ENCODE assay signal across 3 cellular contexts in the genomic region with DNA sequence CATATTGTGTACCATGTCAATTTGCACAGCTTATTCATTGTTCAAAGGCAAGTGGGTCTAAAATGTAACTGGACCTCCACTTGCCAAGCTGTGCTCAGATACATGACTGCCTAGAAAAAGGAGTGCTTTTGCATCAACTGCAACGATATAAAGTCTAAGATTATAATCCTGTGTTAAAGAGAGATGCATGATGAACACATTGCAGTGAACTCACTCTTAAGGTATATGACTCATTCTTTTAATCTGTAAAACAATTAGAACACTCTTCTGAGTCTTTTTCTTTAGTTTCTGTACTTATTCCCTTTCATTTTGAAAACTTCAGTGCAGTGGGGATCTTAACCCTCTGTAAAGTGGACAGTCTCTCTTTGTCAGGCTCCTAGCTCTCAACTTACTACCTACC.
TF ChIP-seq lines count a peak whose summit lies in the region.

No MANE protein-coding gene starts in this region.

TF ChIP-seq in SK-N-SH treated with all-trans-retinoic acid at 6 μM for 48 hours, 23 proteins besides CTCF, POLR2A, EP300 and RAD21 (continued from another document):
- TF ChIP-seq, protein P1, sequence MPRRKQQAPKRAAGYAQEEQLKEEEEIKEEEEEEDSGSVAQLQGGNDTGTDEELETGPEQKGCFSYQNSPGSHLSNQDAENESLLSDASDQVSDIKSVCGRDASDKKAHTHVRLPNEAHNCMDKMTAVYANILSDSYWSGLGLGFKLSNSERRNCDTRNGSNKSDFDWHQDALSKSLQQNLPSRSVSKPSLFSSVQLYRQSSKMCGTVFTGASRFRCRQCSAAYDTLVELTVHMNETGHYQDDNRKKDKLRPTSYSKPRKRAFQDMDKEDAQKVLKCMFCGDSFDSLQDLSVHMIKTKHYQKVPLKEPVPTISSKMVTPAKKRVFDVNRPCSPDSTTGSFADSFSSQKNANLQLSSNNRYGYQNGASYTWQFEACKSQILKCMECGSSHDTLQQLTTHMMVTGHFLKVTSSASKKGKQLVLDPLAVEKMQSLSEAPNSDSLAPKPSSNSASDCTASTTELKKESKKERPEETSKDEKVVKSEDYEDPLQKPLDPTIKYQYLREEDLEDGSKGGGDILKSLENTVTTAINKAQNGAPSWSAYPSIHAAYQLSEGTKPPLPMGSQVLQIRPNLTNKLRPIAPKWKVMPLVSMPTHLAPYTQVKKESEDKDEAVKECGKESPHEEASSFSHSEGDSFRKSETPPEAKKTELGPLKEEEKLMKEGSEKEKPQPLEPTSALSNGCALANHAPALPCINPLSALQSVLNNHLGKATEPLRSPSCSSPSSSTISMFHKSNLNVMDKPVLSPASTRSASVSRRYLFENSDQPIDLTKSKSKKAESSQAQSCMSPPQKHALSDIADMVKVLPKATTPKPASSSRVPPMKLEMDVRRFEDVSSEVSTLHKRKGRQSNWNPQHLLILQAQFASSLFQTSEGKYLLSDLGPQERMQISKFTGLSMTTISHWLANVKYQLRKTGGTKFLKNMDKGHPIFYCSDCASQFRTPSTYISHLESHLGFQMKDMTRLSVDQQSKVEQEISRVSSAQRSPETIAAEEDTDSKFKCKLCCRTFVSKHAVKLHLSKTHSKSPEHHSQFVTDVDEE (CRISPR knock-in tag; IDR thresholded peaks at IDR 0.05): no peak
- TF ChIP-seq ISL1 (CRISPR knock-in tag; IDR thresholded peaks at IDR 0.05) (no peak), ZNF70 (CRISPR knock-in tag; IDR thresholded peaks at IDR 0.05) (no peak)
- TF ChIP-seq, protein P2, sequence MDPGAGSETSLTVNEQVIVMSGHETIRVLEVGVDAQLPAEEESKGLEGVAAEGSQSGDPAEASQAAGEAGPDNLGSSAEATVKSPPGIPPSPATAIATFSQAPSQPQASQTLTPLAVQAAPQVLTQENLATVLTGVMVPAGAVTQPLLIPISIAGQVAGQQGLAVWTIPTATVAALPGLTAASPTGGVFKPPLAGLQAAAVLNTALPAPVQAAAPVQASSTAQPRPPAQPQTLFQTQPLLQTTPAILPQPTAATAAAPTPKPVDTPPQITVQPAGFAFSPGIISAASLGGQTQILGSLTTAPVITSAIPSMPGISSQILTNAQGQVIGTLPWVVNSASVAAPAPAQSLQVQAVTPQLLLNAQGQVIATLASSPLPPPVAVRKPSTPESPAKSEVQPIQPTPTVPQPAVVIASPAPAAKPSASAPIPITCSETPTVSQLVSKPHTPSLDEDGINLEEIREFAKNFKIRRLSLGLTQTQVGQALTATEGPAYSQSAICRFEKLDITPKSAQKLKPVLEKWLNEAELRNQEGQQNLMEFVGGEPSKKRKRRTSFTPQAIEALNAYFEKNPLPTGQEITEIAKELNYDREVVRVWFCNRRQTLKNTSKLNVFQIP (CRISPR knock-in tag; IDR thresholded peaks at IDR 0.05; ENCODE audit: borderline replicate concordance, low read depth): no peak

TF ChIP-seq in SK-N-SH, 30 proteins besides CTCF, POLR2A, EP300 and RAD21:
- TF ChIP-seq, protein P3, sequence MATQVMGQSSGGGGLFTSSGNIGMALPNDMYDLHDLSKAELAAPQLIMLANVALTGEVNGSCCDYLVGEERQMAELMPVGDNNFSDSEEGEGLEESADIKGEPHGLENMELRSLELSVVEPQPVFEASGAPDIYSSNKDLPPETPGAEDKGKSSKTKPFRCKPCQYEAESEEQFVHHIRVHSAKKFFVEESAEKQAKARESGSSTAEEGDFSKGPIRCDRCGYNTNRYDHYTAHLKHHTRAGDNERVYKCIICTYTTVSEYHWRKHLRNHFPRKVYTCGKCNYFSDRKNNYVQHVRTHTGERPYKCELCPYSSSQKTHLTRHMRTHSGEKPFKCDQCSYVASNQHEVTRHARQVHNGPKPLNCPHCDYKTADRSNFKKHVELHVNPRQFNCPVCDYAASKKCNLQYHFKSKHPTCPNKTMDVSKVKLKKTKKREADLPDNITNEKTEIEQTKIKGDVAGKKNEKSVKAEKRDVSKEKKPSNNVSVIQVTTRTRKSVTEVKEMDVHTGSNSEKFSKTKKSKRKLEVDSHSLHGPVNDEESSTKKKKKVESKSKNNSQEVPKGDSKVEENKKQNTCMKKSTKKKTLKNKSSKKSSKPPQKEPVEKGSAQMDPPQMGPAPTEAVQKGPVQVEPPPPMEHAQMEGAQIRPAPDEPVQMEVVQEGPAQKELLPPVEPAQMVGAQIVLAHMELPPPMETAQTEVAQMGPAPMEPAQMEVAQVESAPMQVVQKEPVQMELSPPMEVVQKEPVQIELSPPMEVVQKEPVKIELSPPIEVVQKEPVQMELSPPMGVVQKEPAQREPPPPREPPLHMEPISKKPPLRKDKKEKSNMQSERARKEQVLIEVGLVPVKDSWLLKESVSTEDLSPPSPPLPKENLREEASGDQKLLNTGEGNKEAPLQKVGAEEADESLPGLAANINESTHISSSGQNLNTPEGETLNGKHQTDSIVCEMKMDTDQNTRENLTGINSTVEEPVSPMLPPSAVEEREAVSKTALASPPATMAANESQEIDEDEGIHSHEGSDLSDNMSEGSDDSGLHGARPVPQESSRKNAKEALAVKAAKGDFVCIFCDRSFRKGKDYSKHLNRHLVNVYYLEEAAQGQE (IDR thresholded peaks at IDR 0.05; ENCODE audit: low read depth, low read length): no peak
TF ChIP-seq in SK-N-SH: peak in this region for 0.

TF ChIP-seq in IMR-90, 13 proteins besides CTCF, POLR2A, EP300 and RAD21 (continued from another document):
- TF ChIP-seq, protein P4, sequence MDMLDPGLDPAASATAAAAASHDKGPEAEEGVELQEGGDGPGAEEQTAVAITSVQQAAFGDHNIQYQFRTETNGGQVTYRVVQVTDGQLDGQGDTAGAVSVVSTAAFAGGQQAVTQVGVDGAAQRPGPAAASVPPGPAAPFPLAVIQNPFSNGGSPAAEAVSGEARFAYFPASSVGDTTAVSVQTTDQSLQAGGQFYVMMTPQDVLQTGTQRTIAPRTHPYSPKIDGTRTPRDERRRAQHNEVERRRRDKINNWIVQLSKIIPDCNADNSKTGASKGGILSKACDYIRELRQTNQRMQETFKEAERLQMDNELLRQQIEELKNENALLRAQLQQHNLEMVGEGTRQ (IDR thresholded peaks at IDR 0.05; ENCODE audit: low read depth, low read length): no peak
